In the genomic region with DNA sequence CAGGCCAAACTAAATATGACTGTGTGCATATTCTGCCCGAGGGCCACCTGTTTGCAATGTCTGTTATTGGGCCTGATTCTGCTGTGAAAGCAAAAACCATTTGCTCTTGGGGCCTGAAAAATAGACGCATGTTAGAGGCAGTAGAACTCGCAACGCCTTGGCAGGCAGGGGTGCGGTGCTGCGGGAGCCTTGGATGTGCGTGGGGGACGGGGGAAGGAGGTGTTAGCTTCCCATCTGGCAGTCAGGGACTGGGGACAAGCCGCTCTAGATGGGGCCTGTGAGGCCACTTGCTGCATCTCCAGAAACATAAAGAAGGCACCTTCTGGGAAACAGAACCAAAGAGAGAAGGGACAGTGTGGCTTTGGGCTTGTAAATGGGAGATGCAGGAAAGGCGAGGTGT, we compare ENCODE assay signal across 37 cellular contexts.
"Had no signal": no experiment of that assay in that cellular context is flagged by ENCODE, and none has a peak within 500 bp of the region (broad histone marks: within the 10 kb centered on the region; RNA-seq: fewer than 3 reads in every experiment).

No MANE protein-coding gene starts in this region.

- H3K27me3 ChIP-seq: body of pancreas had no signal

- H3K27me3 Mint-ChIP-seq: activated CD4-positive, alpha-beta T cell treated with anti-CD3 and anti-CD28 coated beads, Interleukin-2, amount 10 ng/mL, durations not matched to agents 7 days and 5 days had no signal

- DNase-seq: activated CD4-positive, alpha-beta T cell treated with anti-CD3 and anti-CD28 coated beads for 36 hours; activated CD4-positive, alpha-beta T cell treated with anti-CD3 and anti-CD28 coated beads, Interleukin-2, amount 10 ng/mL, durations not matched to agents 7 days and 5 days; activated CD4-positive, alpha-beta T cell treated with anti-CD3 and anti-CD28 coated beads, Interleukin-2, amount 50 U/mL, for 48 hours; activated CD8-positive, alpha-beta T cell treated with anti-CD3 and anti-CD28 coated beads, Interleukin-2, amount 10 ng/mL, durations not matched to agents 7 days and 5 days; activated gamma-delta T cell treated with Interleukin-2 at 50 U/mL for 16 hours; activated naive CD4-positive, alpha-beta T cell treated with anti-CD3 and anti-CD28 coated beads for 36 hours; activated T-cell treated with anti-CD3 and anti-CD28 coated beads for 4 hours; activated T-cell treated with anti-CD3 and anti-CD28 coated beads, Interleukin-2, amount 50 U/mL, for 4 hours; adrenal gland; body of pancreas; caudate nucleus; Karpas-422; KBM-7; NCI-H1105; NCI-H1417 treated with DMSO at 0.1 percent for 48 hours; NCI-H187 treated with DMSO at 0.1 percent for 48 hours; NCI-H2081; NCI-H2171 treated with DMSO at 0.1 percent for 48 hours; NCI-H2227 treated with DMSO at 0.1 percent for 48 hours; NCI-H446; NCI-H510A treated with DMSO at 0.1 percent for 48 hours; NCI-H69; NCI-H82; RPMI8226; SHP77 treated with DMSO at 0.1 percent for 48 hours; SK-N-SH had no signal

- H3K27ac ChIP-seq: adrenal gland, body of pancreas, SJSA1 had no signal

- H3K36me3 Mint-ChIP-seq: activated naive CD4-positive, alpha-beta T cell treated with anti-CD3 and anti-CD28 coated beads, Interleukin-2, amount 50 U/mL, for 72 hours had no signal

- H3K27ac Mint-ChIP-seq: activated CD4-positive, alpha-beta T cell treated with anti-CD3 and anti-CD28 coated beads for 36 hours; activated CD4-positive, alpha-beta T cell treated with anti-CD3 and anti-CD28 coated beads, Interleukin-2, amount 10 ng/mL, durations not matched to agents 7 days and 5 days; activated CD8-positive, alpha-beta T cell treated with anti-CD3 and anti-CD28 coated beads, Interleukin-2, amount 10 ng/mL, durations not matched to agents 7 days and 5 days; activated naive CD4-positive, alpha-beta T cell treated with anti-CD3 and anti-CD28 coated beads for 36 hours; activated naive CD4-positive, alpha-beta T cell treated with anti-CD3 and anti-CD28 coated beads, Interleukin-2, amount 50 U/mL, for 72 hours; activated T-helper 1 cell treated with anti-CD3 and anti-CD28 coated beads, Interleukin-12 subunit alpha, Interleukin-12 subunit beta, Interleukin-2, Interleukin-4 antibody, amounts not matched to agents 30 ng/mL and 10 ng/mL and 1 ng/mL, durations not matched to agents 14 hours and 24 hours and 36 hours; T-helper 1 cell treated with Interleukin-12 subunit alpha and Interleukin-12 subunit beta and Interleukin-4 antibody, amounts not matched to agents 30 μg/mL and 1 μg/mL, for 36 hours; T-helper 2 cell treated with Interferon-gamma antibody and Interleukin-4, amounts not matched to agents 5 μg/mL and 100 μg/mL, for 36 hours; WTC11 had no signal

- H3K4me3 ChIP-seq: adrenal gland, body of pancreas, SJSA1 had no signal

- ATAC-seq: activated CD4-positive, alpha-beta T cell treated with anti-CD3 and anti-CD28 coated beads for 36 hours; activated CD4-positive, CD25-positive, alpha-beta regulatory T cell treated with anti-CD3 and anti-CD28 coated beads, Interleukin-2, amount 50 U/mL, for 24 hours; activated CD8-positive, alpha-beta T cell treated with anti-CD3 and anti-CD28 coated beads, Interleukin-2, amount 10 ng/mL, durations not matched to agents 7 days and 5 days; activated naive CD4-positive, alpha-beta T cell treated with anti-CD3 and anti-CD28 coated beads, Interleukin-2, amount 50 U/mL, for 72 hours; activated T-cell treated with anti-CD3 and anti-CD28 coated beads, Interleukin-2, amount 50 U/mL, for 4 hours; body of pancreas; Panc1; WTC11 had no signal

- H3K4me1 Mint-ChIP-seq: activated CD4-positive, alpha-beta T cell treated with anti-CD3 and anti-CD28 coated beads for 36 hours; activated CD4-positive, alpha-beta T cell treated with anti-CD3 and anti-CD28 coated beads, Interleukin-2, amount 10 ng/mL, durations not matched to agents 7 days and 5 days had no signal

- H3K4me3 Mint-ChIP-seq: activated CD4-positive, alpha-beta T cell treated with anti-CD3 and anti-CD28 coated beads for 36 hours; activated CD4-positive, alpha-beta T cell treated with anti-CD3 and anti-CD28 coated beads, Interleukin-2, amount 10 ng/mL, durations not matched to agents 7 days and 5 days; activated CD8-positive, alpha-beta T cell treated with anti-CD3 and anti-CD28 coated beads, Interleukin-2, amount 10 ng/mL, durations not matched to agents 7 days and 5 days; activated naive CD4-positive, alpha-beta T cell treated with anti-CD3 and anti-CD28 coated beads for 36 hours; activated T-cell treated with anti-CD3 and anti-CD28 coated beads, Interleukin-2, amount 50 U/mL, for 4 hours; activated T-helper 1 cell treated with anti-CD3 and anti-CD28 coated beads, Interleukin-12 subunit alpha, Interleukin-12 subunit beta, Interleukin-2, Interleukin-4 antibody, amounts not matched to agents 30 ng/mL and 10 ng/mL and 1 ng/mL, durations not matched to agents 14 hours and 24 hours and 36 hours; T-helper 1 cell treated with Interleukin-12 subunit alpha and Interleukin-12 subunit beta and Interleukin-4 antibody, amounts not matched to agents 30 μg/mL and 1 μg/mL, for 36 hours; T-helper 2 cell treated with Interferon-gamma antibody and Interleukin-4, amounts not matched to agents 5 μg/mL and 100 μg/mL, for 36 hours; WTC11 had no signal

- FAIRE-seq: astrocyte, bronchial epithelial cell, TTC549 had no signal

- H3K9me3 Mint-ChIP-seq: activated CD4-positive, alpha-beta T cell treated with anti-CD3 and anti-CD28 coated beads, Interleukin-2, amount 10 ng/mL, durations not matched to agents 7 days and 5 days; activated naive CD4-positive, alpha-beta T cell treated with anti-CD3 and anti-CD28 coated beads, Interleukin-2, amount 50 U/mL, for 72 hours; activated T-helper 1 cell treated with anti-CD3 and anti-CD28 coated beads, Interleukin-12 subunit alpha, Interleukin-12 subunit beta, Interleukin-2, Interleukin-4 antibody, amounts not matched to agents 30 ng/mL and 10 ng/mL and 1 ng/mL, durations not matched to agents 14 hours and 24 hours and 36 hours; T-helper 1 cell treated with Interleukin-12 subunit alpha and Interleukin-12 subunit beta and Interleukin-4 antibody, amounts not matched to agents 30 μg/mL and 1 μg/mL, for 36 hours; T-helper 2 cell treated with Interferon-gamma antibody and Interleukin-4, amounts not matched to agents 5 μg/mL and 100 μg/mL, for 36 hours had no signal
